23 cellular contexts compared by ENCODE assay signal in the genomic region with DNA sequence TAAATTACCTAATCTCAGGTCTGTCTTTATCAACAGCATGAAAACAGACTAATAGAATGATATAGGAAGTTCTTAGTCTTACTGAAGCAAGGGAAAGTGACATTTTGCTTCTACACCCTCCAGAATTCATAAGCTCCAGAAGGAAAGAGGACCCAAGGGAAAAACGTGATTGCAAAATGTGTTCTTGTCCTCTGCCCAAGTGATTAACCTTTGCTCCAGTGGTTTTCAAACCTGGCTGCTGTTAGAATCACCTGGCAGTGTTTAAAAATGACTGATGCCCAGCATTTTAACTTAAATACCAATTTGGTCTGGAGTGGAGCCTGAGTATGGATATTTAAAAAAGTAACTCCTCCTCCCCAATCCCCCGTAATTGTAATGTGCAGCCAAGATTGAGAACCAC.
A peak's percentile ranks its signal among the peaks of the same experiment; 100 is the strongest.
DNase-seq lines count a peak whose midpoint lies in the region; ATAC-seq and TF ChIP-seq lines count a peak whose summit lies in the region.
"Had no signal": no experiment of that assay in that cellular context is flagged by ENCODE, and none has a peak within 500 bp of the region (broad histone marks: within the 10 kb centered on the region; RNA-seq: fewer than 3 reads in every experiment).

No MANE protein-coding gene starts in this region.

- peaks cover 33% of the 10 kb centered on the region for H3K79me2 ChIP-seq in hepatocyte
- no peaks in the 10 kb centered on the region for H3K79me2 ChIP-seq in GM23248 (ENCODE audit: insufficient read depth)

- H3K27me3 Mint-ChIP-seq in Caco-2 (ENCODE audit: insufficient read depth, unreplicated experiment) (no peaks in the 10 kb centered on the region), progenitor cell of endocrine pancreas (no peaks in the 10 kb centered on the region)
- H3K27me3 Mint-ChIP-seq in CD8-positive, alpha-beta T cell (ENCODE audit: low read depth) = no peaks in the 10 kb centered on the region
- H3K27me3 Mint-ChIP-seq: CD4-positive, alpha-beta T cell had no signal

- no TSS peak for BruUV-seq in Caco-2 (replicated peaks; lab: Mats Ljungman, UMichigan)

- peak; percentile 15 to 26 for TF ChIP-seq RAD21 in liver (IDR thresholded peaks at IDR 0.05)

- H3K27me3 ChIP-seq in Caco-2 (replicated peaks; ENCODE audit: control insufficient read depth, insufficient read depth, low read length) (no peaks in the 10 kb centered on the region), hepatocyte (no peaks in the 10 kb centered on the region), liver (ENCODE audit: control insufficient read depth in 4 of 4, insufficient read depth in 4 of 4, low read length in 3 of 4) (no peaks in the 10 kb centered on the region), GM23248 (replicated peaks; ENCODE audit: insufficient read depth) (no peaks in the 10 kb centered on the region)
- H3K27me3 ChIP-seq in CD8-positive, alpha-beta T cell (ENCODE audit: insufficient read depth, low read length) = no peaks in the 10 kb centered on the region
- H3K27me3 ChIP-seq: BE2C; BLaER1 treated with 17β-estradiol and CSF1 and Interleukin-3, amounts not matched to agents 10 nM and 100 nM had no signal

- no peaks in the 10 kb centered on the region for H3F3A ChIP-seq in GM23248 (ENCODE audit: insufficient read depth)

- H3K4me2 ChIP-seq in hepatocyte = peak overlapping the region; percentile 50
- H3K4me2 ChIP-seq in GM23248 (ENCODE audit: unreplicated experiment) = no peak overlapping the region
- H3K4me2 ChIP-seq: A549; BLaER1 treated with 17β-estradiol and CSF1 and Interleukin-3, amounts not matched to agents 10 nM and 100 nM; GM23338 had no signal

- H3K9me2 ChIP-seq in hepatocyte (replicated peaks; ENCODE audit: insufficient read depth) (no peaks in the 10 kb centered on the region), GM23248 (ENCODE audit: insufficient read depth) (no peaks in the 10 kb centered on the region)

- H3K9ac ChIP-seq in liver (ENCODE audit: low read depth in 1 of 2, low read length in 2 of 2) (no peak overlapping the region), GM23248 (no peak overlapping the region)
- H3K9ac ChIP-seq: BLaER1 treated with 17β-estradiol and CSF1 and Interleukin-3, amounts not matched to agents 10 nM and 100 nM had no signal

- ATAC-seq in HG02884 (IDR thresholded peaks at IDR 0.05; ENCODE audit: unreplicated experiment) = no peak
- no peak for ATAC-seq in CD8-positive, alpha-beta T cell
- ATAC-seq: A549, GM12878, GM23338, HCT116 had no signal

- TF ChIP-seq CTCF in Caco-2 (IDR thresholded peaks at IDR 0.05; ENCODE audit: insufficient read depth in 1 of 2, low read depth in 1 of 2, low read length in 1 of 2, severe bottlenecking in 1 of 2, unreplicated experiment in 1 of 2) = no peak
- TF ChIP-seq CTCF in hepatocyte (IDR thresholded peaks at IDR 0.05; ENCODE audit: poor library complexity) = no peak
- no peak for TF ChIP-seq CTCF in liver (IDR thresholded peaks at IDR 0.05; ENCODE audit: low read depth, low read length, missing input control)
- TF ChIP-seq CTCF in progenitor cell of endocrine pancreas (IDR thresholded peaks at IDR 0.05; ENCODE audit: unreplicated experiment) = no peak
- no peak for TF ChIP-seq CTCF in CD8-positive, alpha-beta T cell (IDR thresholded peaks at IDR 0.05)

- peaks cover 4% of the 10 kb centered on the region for H3K36me3 ChIP-seq in Caco-2 (ENCODE audit: control insufficient read depth, insufficient read depth, low read length)
- no peaks in the 10 kb centered on the region for H3K36me3 ChIP-seq in hepatocyte (replicated peaks; ENCODE audit: insufficient read depth, low read depth)
- H3K36me3 ChIP-seq in liver (ENCODE audit: control insufficient read depth in 4 of 4, insufficient read depth in 3 of 4, low read depth in 1 of 4, low read length in 3 of 4) = peaks cover 6 to 18% (median 16%) of the 10 kb centered on the region in 4 donors
- peaks cover 22% of the 10 kb centered on the region; the same call in 1 of the 2 replicates for H3K36me3 ChIP-seq in GM23248 (ENCODE audit: low read depth)
- H3K36me3 ChIP-seq in CD8-positive, alpha-beta T cell (ENCODE audit: insufficient read depth, low read length) = peaks cover 25% of the 10 kb centered on the region

- WGBS in hepatocyte (ENCODE audit: low lambda C conversion rate, missing lambda C conversion rate) = 80% methylated on average over 2 of the region's 2 CpGs
- 46% methylated on average over 2 of the region's 2 CpGs for WGBS in liver
- 94 to 96% methylated on average over 2 of the region's 2 CpGs for WGBS in GM23248 (ENCODE audit: low coverage in 1 of 2, low lambda C conversion rate in 2 of 2, missing lambda C conversion rate in 2 of 2), 2 experiments

- DNase-seq in Caco-2 (no peak), hepatocyte (ENCODE audit: low spot score) (no peak), progenitor cell of endocrine pancreas (ENCODE audit: low spot score, unreplicated experiment) (no peak), cortex of kidney (lab: John Stamatoyannopoulos, UW) (no peak), GM23248 (no peak)
- DNase-seq in CD8-positive, alpha-beta T cell = no peak
- DNase-seq: 8988T; ACHN; AML-193; BE2C; CD4-positive, alpha-beta T cell; COR-L47; DMS153; DND-41; H9 had no signal

- peaks cover 95% of the 10 kb centered on the region for H3K36me3 Mint-ChIP-seq in Caco-2 (ENCODE audit: insufficient read depth, unreplicated experiment)
- H3K36me3 Mint-ChIP-seq in progenitor cell of endocrine pancreas (ENCODE audit: insufficient read depth) = peaks cover 75% of the 10 kb centered on the region
- peaks cover 81% of the 10 kb centered on the region for H3K36me3 Mint-ChIP-seq in CD8-positive, alpha-beta T cell

- peak overlapping the region; percentile 71 for H3K27ac Mint-ChIP-seq in Caco-2 (ENCODE audit: unreplicated experiment)
- H3K27ac Mint-ChIP-seq in progenitor cell of endocrine pancreas = peak overlapping the region; percentile 44
- H3K27ac Mint-ChIP-seq in CD8-positive, alpha-beta T cell = no peak overlapping the region
- H3K27ac Mint-ChIP-seq: CD4-positive, alpha-beta T cell; GM23338 had no signal

- intact Hi-C loops in Caco-2 (cut with micrococcal nuclease; ENCODE audit: unreplicated experiment) = no loop called here
- intact Hi-C loops in CD8-positive, alpha-beta T cell (cut with DNase I, micrococcal nuclease) = no loop called here

- H3K9me3 Mint-ChIP-seq in Caco-2 (ENCODE audit: unreplicated experiment) (peaks cover 12% of the 10 kb centered on the region), progenitor cell of endocrine pancreas (ENCODE audit: low read depth) (peaks cover 15% of the 10 kb centered on the region)
- peaks cover 17% of the 10 kb centered on the region for H3K9me3 Mint-ChIP-seq in CD8-positive, alpha-beta T cell

- H3K4me1 Mint-ChIP-seq in Caco-2 (ENCODE audit: low read depth, unreplicated experiment) (peaks cover 48% of the 10 kb centered on the region), progenitor cell of endocrine pancreas (ENCODE audit: low read depth) (peaks cover 2% of the 10 kb centered on the region)
- no peaks in the 10 kb centered on the region for H3K4me1 Mint-ChIP-seq in CD8-positive, alpha-beta T cell (ENCODE audit: low read depth)

- H2AFZ ChIP-seq in hepatocyte = no peak overlapping the region
- no peak overlapping the region for H2AFZ ChIP-seq in GM23248
- H2AFZ ChIP-seq: GM23338 had no signal

- in situ Hi-C loops in GM23248 (cut with MboI) = no loop called here

- CTCF ChIA-PET in Caco-2 (lab: Charles Lee) = no interaction called here
- CTCF ChIA-PET in CD8-positive, alpha-beta T cell (lab: Charles Lee) = no interaction called here

- H3K4me1 ChIP-seq in Caco-2 (peaks cover 43% of the 10 kb centered on the region), hepatocyte (ENCODE audit: insufficient read depth) (peaks cover 24% of the 10 kb centered on the region), liver (ENCODE audit: control insufficient read depth in 4 of 4, insufficient read depth in 4 of 4, low read length in 3 of 4) (peaks cover 2 to 23% (median 18%) of the 10 kb centered on the region in 4 donors), GM23248 (ENCODE audit: insufficient read depth) (no peaks in the 10 kb centered on the region)
- H3K4me1 ChIP-seq in CD8-positive, alpha-beta T cell (ENCODE audit: insufficient read depth, low read length) = no peaks in the 10 kb centered on the region
- H3K4me1 ChIP-seq: A549 had no signal

- H3K27ac ChIP-seq in hepatocyte = no peak overlapping the region
- peak overlapping the region in 1 of 2 donors; percentile 43 for H3K27ac ChIP-seq in liver (ENCODE audit: low read depth in 1 of 2, low read length in 2 of 2)
- no peak overlapping the region for H3K27ac ChIP-seq in GM23248
- H3K27ac ChIP-seq in CD8-positive, alpha-beta T cell (ENCODE audit: low read depth, low read length) = no peak overlapping the region
- H3K27ac ChIP-seq: A549; BLaER1 treated with 17β-estradiol and CSF1 and Interleukin-3, amounts not matched to agents 10 nM and 100 nM had no signal

- POLR2A ChIA-PET in Caco-2 (lab: Charles Lee) = no interaction called here
- POLR2A ChIA-PET in CD8-positive, alpha-beta T cell (lab: Charles Lee) = no interaction called here

- no peak overlapping the region for H3K4me3 ChIP-seq in Caco-2 (ENCODE audit: low read depth, low read length)
- H3K4me3 ChIP-seq in hepatocyte = no peak overlapping the region
- H3K4me3 ChIP-seq in liver (ENCODE audit: low read depth in 1 of 3, low read length in 3 of 3) = no peak overlapping the region
- no peak overlapping the region for H3K4me3 ChIP-seq in GM23248
- H3K4me3 ChIP-seq in CD8-positive, alpha-beta T cell (ENCODE audit: low read depth, low read length) = no peak overlapping the region
- H3K4me3 ChIP-seq: A549; BLaER1 treated with 17β-estradiol and CSF1 and Interleukin-3, amounts not matched to agents 10 nM and 100 nM; GM12878; GM23338 had no signal

- H3K4me3 Mint-ChIP-seq in Caco-2 (ENCODE audit: unreplicated experiment) (peak overlapping the region; percentile 70), progenitor cell of endocrine pancreas (ENCODE audit: low read depth) (no peak overlapping the region)
- H3K4me3 Mint-ChIP-seq in CD8-positive, alpha-beta T cell = no peak overlapping the region
- H3K4me3 Mint-ChIP-seq: CD14-positive monocyte; CD4-positive, alpha-beta T cell; GM23338; H9 had no signal

- H4K20me1 ChIP-seq in hepatocyte (ENCODE audit: insufficient read depth, poor library complexity, severe bottlenecking) (no peaks in the 10 kb centered on the region), GM23248 (ENCODE audit: insufficient read depth) (no peaks in the 10 kb centered on the region)
- H4K20me1 ChIP-seq: BLaER1 treated with 17β-estradiol and CSF1 and Interleukin-3, amounts not matched to agents 10 nM and 100 nM had no signal

- H3K9me3 ChIP-seq in Caco-2 (0 out of 2 replicates have a peak, but pooled peaks cover 5% of the 10 kb centered on the region), hepatocyte (ENCODE audit: low read depth) (peaks cover 8% of the 10 kb centered on the region), liver (ENCODE audit: control insufficient read depth in 4 of 4, low read length in 3 of 4) (peaks cover 0 to 6% (median 2%) of the 10 kb centered on the region in 4 donors), GM23248 (ENCODE audit: low read depth) (peaks cover 3% of the 10 kb centered on the region)
- peaks cover 5% of the 10 kb centered on the region for H3K9me3 ChIP-seq in CD8-positive, alpha-beta T cell (ENCODE audit: low read length)
- H3K9me3 ChIP-seq: BE2C had no signal

TF ChIP-seq in liver, 16 proteins besides CTCF, POLR2A, EP300 and RAD21 (continues in another document):
- peak; percentile 76 to 86 for TF ChIP-seq HNF4A (conservative IDR thresholded peaks at IDR 0.05)
- peak; percentile 30 for TF ChIP-seq HNF4G (IDR thresholded peaks at IDR 0.05)
- no peak for TF ChIP-seq TAF1 (conservative IDR thresholded peaks at IDR 0.05)
- TF ChIP-seq FOXA2 (IDR thresholded peaks at IDR 0.05) = no peak
